In genomic region chr13:66359393-66359792, GRCh38 we compare ENCODE assay signal across 6 cellular contexts.
"Had no signal": no experiment of that assay in that cellular context is flagged by ENCODE, and none has a peak within 500 bp of the region (broad histone marks: within the 10 kb centered on the region; RNA-seq: fewer than 3 reads in every experiment).

No MANE protein-coding gene starts in this region.

- H2AFZ ChIP-seq: GM23338 had no signal

- H3K36me3 ChIP-seq: HAP-1 had no signal

- H3K27ac Mint-ChIP-seq: GM23338 had no signal

- H3K9me3 ChIP-seq: HAP-1 had no signal

- H3K9me3 Mint-ChIP-seq: GM23338 had no signal

- H3K4me3 Mint-ChIP-seq: GM23338 had no signal

- DNase-seq: H7, IMR-90, KG1 had no signal

- H3K4me3 ChIP-seq: GM23338, HAP-1, K562 had no signal

- H3K4me2 ChIP-seq: GM23338 had no signal
